Comparison of ENCODE assay signal across 33 cellular contexts in the genomic region with DNA sequence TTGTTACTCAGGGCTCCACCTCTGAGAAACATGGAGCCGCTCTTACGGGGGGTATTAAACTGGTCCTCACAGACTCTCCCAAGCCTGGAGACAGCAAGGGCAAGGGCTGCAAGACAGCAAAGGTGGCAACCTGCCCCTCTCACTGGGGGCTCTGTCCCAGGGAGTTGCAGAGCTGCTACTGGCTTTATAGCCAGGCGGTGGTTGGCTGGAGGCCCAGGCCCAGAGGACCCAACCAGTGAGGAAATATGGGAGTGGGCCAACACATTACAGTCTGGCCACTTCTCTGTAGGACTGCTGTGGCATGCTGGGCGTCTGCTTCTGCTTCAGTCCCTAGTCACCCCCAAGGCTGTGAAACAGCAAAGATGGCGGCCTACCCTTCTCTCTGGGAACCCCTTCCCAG.
"Had no signal": no experiment of that assay in that cellular context is flagged by ENCODE, and none has a peak within 500 bp of the region (broad histone marks: within the 10 kb centered on the region; RNA-seq: fewer than 3 reads in every experiment).

No MANE protein-coding gene starts in this region.

- H3K27ac ChIP-seq: KMS-11 had no signal

- H3K36me3 ChIP-seq: MG63 had no signal

- H3K9me3 ChIP-seq: MG63 had no signal

- DNase-seq: Karpas-422, Kasumi-1, MG63, MM.1S, MV-4-11, NCI-H1048, NCI-H1092, NCI-H1092 treated with DMSO at 0.1 percent for 48 hours, NCI-H1105, NCI-H1105 treated with DMSO at 0.1 percent for 48 hours, NCI-H1417, NCI-H1417 treated with DMSO at 0.1 percent for 48 hours, NCI-H1436, NCI-H1436 treated with DMSO at 0.1 percent for 48 hours, NCI-H146, NCI-H1694, NCI-H1694 treated with DMSO at 0.1 percent for 48 hours, NCI-H187, NCI-H187 treated with DMSO at 0.1 percent for 48 hours, NCI-H1930, NCI-H2029, NCI-H2029 treated with DMSO at 0.1 percent for 48 hours, NCI-H2081, NCI-H2081 treated with DMSO at 0.1 percent for 48 hours, NCI-H2107, NCI-H2171, NCI-H2171 treated with DMSO at 0.1 percent for 48 hours, NCI-H2227 treated with DMSO at 0.1 percent for 48 hours, NCI-H226, NCI-H345, NCI-H446 treated with DMSO at 0.1 percent for 48 hours, NCI-H510A had no signal

- H3K4me3 ChIP-seq: MG63 had no signal

- H3K27me3 ChIP-seq: MG63 had no signal

- H3K9ac ChIP-seq: KMS-11 had no signal
